ENCODE assay signal across 14 cellular contexts in the genomic region with DNA sequence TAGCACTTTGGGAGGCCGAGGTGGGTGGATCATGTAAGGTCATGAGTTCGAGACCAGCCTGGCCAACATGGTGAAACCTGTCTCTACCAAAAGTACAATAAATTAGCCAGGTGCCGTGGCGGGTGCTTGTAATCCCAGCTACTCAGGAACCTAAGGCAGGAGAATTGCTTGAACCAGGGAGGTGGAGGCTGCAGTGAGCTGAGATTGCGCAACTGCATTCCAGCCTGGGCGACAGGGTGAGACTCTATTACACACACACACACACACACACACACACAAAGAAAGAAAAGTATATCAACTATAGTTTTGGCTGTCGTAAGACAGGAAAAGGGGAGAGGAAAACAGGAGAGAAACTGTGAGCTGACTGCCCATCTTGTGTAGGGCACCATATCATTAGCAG.
"Had no signal": no experiment of that assay in that cellular context is flagged by ENCODE, and none has a peak within 500 bp of the region (broad histone marks: within the 10 kb centered on the region; RNA-seq: fewer than 3 reads in every experiment).

No MANE protein-coding gene starts in this region.

- H3K36me3 ChIP-seq: colonic mucosa had no signal

- H3K4me3 ChIP-seq: colonic mucosa, mucosa of descending colon, testis had no signal

- H3K27ac ChIP-seq: colonic mucosa, testis had no signal

- H3K9me3 ChIP-seq: colonic mucosa, mucosa of descending colon, testis had no signal

- DNase-seq: activated CD4-positive, alpha-beta T cell treated with anti-CD3 and anti-CD28 coated beads, Interleukin-2, amount 50 U/mL, for 4 hours; activated gamma-delta T cell treated with Interleukin-2 at 50 U/mL for 16 hours; activated naive CD8-positive, alpha-beta T cell treated with anti-CD3 and anti-CD28 coated beads, Interleukin-2, amount 10 ng/mL, durations not matched to agents 7 days and 5 days; activated T-cell treated with anti-CD3 and anti-CD28 coated beads, Interleukin-2, amount 50 U/mL, for 48 hours; colonic mucosa; kidney glomerular epithelial cell; mucosa of descending colon; natural killer cell; posterior cingulate gyrus; stimulated activated CD4-positive, alpha-beta T cell treated with anti-CD3 and anti-CD28 coated beads, Interleukin-15, amount 100 ng/mL, for 24 hours; stimulated activated CD4-positive, alpha-beta T cell treated with anti-CD3 and anti-CD28 coated beads, Interleukin-4, amount 100 ng/mL, for 24 hours; stimulated activated naive CD8-positive, alpha-beta T cell treated with anti-CD3 and anti-CD28 coated beads, Interleukin-15, amount 100 ng/mL, for 72 hours; T-helper 2 cell; testis had no signal

- H3K27me3 ChIP-seq: colonic mucosa, testis had no signal

- H3K4me1 ChIP-seq: colonic mucosa, testis had no signal

- ATAC-seq: mucosa of descending colon; natural killer cell; stimulated activated naive CD8-positive, alpha-beta T cell treated with anti-CD3 and anti-CD28 coated beads, Interleukin-15, amount 100 ng/mL, for 72 hours had no signal
